In the genomic region with DNA sequence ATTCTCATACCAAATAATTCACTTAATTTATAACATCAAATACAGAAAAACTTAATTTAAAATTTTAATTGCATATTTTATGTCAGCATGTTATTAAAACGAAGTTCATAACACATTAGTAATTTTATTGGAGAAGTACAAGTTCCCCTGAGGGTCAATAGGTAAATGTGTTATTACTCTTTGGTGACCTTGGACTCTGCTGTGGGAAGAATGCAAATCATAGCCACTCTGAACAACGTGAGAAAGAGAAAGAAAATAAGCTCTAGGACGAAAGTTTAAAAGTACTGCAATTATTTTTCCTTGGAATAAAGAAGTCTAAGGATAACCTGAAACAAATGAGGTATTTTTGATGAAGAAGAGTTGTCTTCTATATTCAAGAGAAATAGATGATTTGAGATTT, we compare ENCODE assay signal across 1 cellular context.
TF ChIP-seq lines count a peak whose summit lies in the region.

No MANE protein-coding gene starts in this region.

TF ChIP-seq in HepG2, 621 proteins besides CTCF, POLR2A, EP300 and RAD21 (continued from another document):
- TF ChIP-seq MIER3 (CRISPR knock-in tag; IDR thresholded peaks at IDR 0.05; ENCODE audit: borderline replicate concordance): no peak
- no peak for TF ChIP-seq ZNF496 (CRISPR knock-in tag; IDR thresholded peaks at IDR 0.05; ENCODE audit: insufficient replicate concordance)
